Comparison of ENCODE assay signal across 10 cellular contexts in genomic region chr7:50352282-50352681, GRCh38. TPM values are rescaled to one million over a fixed set of nuclear protein-coding genes. Genes with fewer than 3 reads are reported as not detected.
DNase-seq lines count a peak whose midpoint lies in the region; ATAC-seq, FAIRE-seq and TF ChIP-seq lines count a peak whose summit lies in the region.
"Had no signal": no experiment of that assay in that cellular context is flagged by ENCODE, and none has a peak within 500 bp of the region (broad histone marks: within the 10 kb centered on the region; RNA-seq: fewer than 3 reads in every experiment).

No MANE protein-coding gene starts in this region.

- no peak overlapping the region for H2BK5ac ChIP-seq in mesenchymal stem cell (ENCODE audit: low read depth, low read length, poor library complexity, severe bottlenecking)

- H2BK15ac ChIP-seq in mesenchymal stem cell (ENCODE audit: low read depth, poor library complexity, severe bottlenecking) = no peak overlapping the region

- TF ChIP-seq EP300 in HepG2 (IDR thresholded peaks at IDR 0.05; ENCODE audit: low read depth in 2 of 2, low read length in 2 of 2) = no peak
- TF ChIP-seq EP300 in HepG2 (CRISPR knock-in tag; IDR thresholded peaks at IDR 0.05; ENCODE audit: borderline replicate concordance) = no peak

- no peaks in the 10 kb centered on the region for H4K20me1 ChIP-seq in HepG2 (ENCODE audit: insufficient read depth, low read length)

- H3K4me3 Mint-ChIP-seq in CD14-positive monocyte = no peak overlapping the region
- H3K4me3 Mint-ChIP-seq in activated CD8-positive, alpha-beta T cell treated with anti-CD3 and anti-CD28 coated beads, Interleukin-2, amount 10 ng/mL, durations not matched to agents 7 days and 5 days = peak overlapping the region; percentile 64

- WGBS in mesenchymal stem cell = 79% methylated on average over 1 of the region's 3 CpGs
- WGBS in HepG2 (ENCODE audit: low lambda C conversion rate) = 18% methylated on average over 3 of the region's 3 CpGs

- H3K36me3 ChIP-seq in mesenchymal stem cell (ENCODE audit: control insufficient read depth in 1 of 2, insufficient read depth in 2 of 2, low read depth in 1 of 2, low read length in 2 of 2) (no peaks in the 10 kb centered on the region), HepG2 (replicated peaks in 1 of 2; ENCODE audit: control insufficient read depth in 1 of 2, insufficient read depth in 2 of 2, low read length in 2 of 2) (no peaks in the 10 kb centered on the region)

- H3K9ac ChIP-seq in mesenchymal stem cell (ENCODE audit: low read length) (no peak overlapping the region), HepG2 (ENCODE audit: insufficient read depth, low read depth, low read length) (no peak overlapping the region)

- ATAC-seq in HG02981 (IDR thresholded peaks at IDR 0.05; ENCODE audit: unreplicated experiment) (peak; percentile 84), HepG2 (no peak), omental fat pad (ENCODE audit: low FRiP score) (no peak)
- peak; percentile 60 for ATAC-seq in activated CD8-positive, alpha-beta T cell treated with anti-CD3 and anti-CD28 coated beads, Interleukin-2, amount 10 ng/mL, durations not matched to agents 7 days and 5 days

- H3K4me3 ChIP-seq in mesenchymal stem cell (ENCODE audit: insufficient read depth in 1 of 2, low read depth in 1 of 2, low read length in 2 of 2) = no peak overlapping the region
- no peak overlapping the region for H3K4me3 ChIP-seq in HepG2 (replicated peaks in 1 of 3; ENCODE audit: insufficient read depth in 1 of 3, low read depth in 2 of 3, low read length in 3 of 3)

- peaks cover 53 to 77% of the 10 kb centered on the region in 2 donors for H3K36me3 Mint-ChIP-seq in CD14-positive monocyte
- peaks cover 88% of the 10 kb centered on the region for H3K36me3 Mint-ChIP-seq in activated CD8-positive, alpha-beta T cell treated with anti-CD3 and anti-CD28 coated beads, Interleukin-2, amount 10 ng/mL, durations not matched to agents 7 days and 5 days (ENCODE audit: low read depth)

- H3K4me1 ChIP-seq in mesenchymal stem cell (ENCODE audit: control insufficient read depth, insufficient read depth, low read depth, low read length) (no peaks in the 10 kb centered on the region), HepG2 (ENCODE audit: insufficient read depth, low read length) (no peaks in the 10 kb centered on the region)

- BruUV-seq in HepG2 (replicated peaks; lab: Mats Ljungman, UMichigan) = no TSS peak

- H3K27ac ChIP-seq in mesenchymal stem cell (ENCODE audit: low read length, poor library complexity, severe bottlenecking) (no peak overlapping the region), HepG2 (ENCODE audit: extremely low read length, insufficient read depth, low read length) (no peak overlapping the region)

- no peak overlapping the region for H4K8ac ChIP-seq in mesenchymal stem cell (ENCODE audit: low read length)

- TF ChIP-seq CTCF in CD14-positive monocyte (IDR thresholded peaks at IDR 0.05) (no peak), HepG2 (CRISPR knock-in tag; IDR thresholded peaks at IDR 0.05) (no peak), omental fat pad (IDR thresholded peaks at IDR 0.05) (no peak)

- FAIRE-seq in HepG2 (lab: Jason Lieb, UNC) = no peak

- no peaks in the 10 kb centered on the region for H3K27me3 Mint-ChIP-seq in CD14-positive monocyte (ENCODE audit: low read depth in 3 of 3)
- no peaks in the 10 kb centered on the region for H3K27me3 Mint-ChIP-seq in activated CD8-positive, alpha-beta T cell treated with anti-CD3 and anti-CD28 coated beads, Interleukin-2, amount 10 ng/mL, durations not matched to agents 7 days and 5 days (ENCODE audit: low read depth)

- H3K9me3 ChIP-seq in mesenchymal stem cell (ENCODE audit: control insufficient read depth, low read length) (no peaks in the 10 kb centered on the region), HepG2 (ENCODE audit: low read length) (no peaks in the 10 kb centered on the region)

- H3K27ac Mint-ChIP-seq in CD14-positive monocyte = peak overlapping the region; percentile 14 to 91 (median 84)
- H3K27ac Mint-ChIP-seq in activated CD8-positive, alpha-beta T cell treated with anti-CD3 and anti-CD28 coated beads, Interleukin-2, amount 10 ng/mL, durations not matched to agents 7 days and 5 days = peak overlapping the region; percentile 89

- CTCF ChIA-PET in activated CD8-positive, alpha-beta T cell treated with anti-CD3 and anti-CD28 coated beads, Interleukin-2, amount 10 ng/mL, durations not matched to agents 7 days and 5 days (lab: Charles Lee) = interaction anchor here (0.8 to 18.7 kb wide), 10 partner anchors 8 to 146 kb away, joined by 3 to 322 read pairs (median 4); no protein-coding TSS in a partner anchor
- CTCF ChIA-PET in HepG2 (lab: Yijun Ruan, JAX; ENCODE audit: low intra/inter-chr PET ratio, low total read pairs) = no interaction called here

- no peaks in the 10 kb centered on the region for H3K79me1 ChIP-seq in mesenchymal stem cell (replicated peaks; ENCODE audit: low read length, poor library complexity, severe bottlenecking)

- H2AK5ac ChIP-seq in mesenchymal stem cell (ENCODE audit: low read length, severe bottlenecking) = no peak overlapping the region

- no peak for TF ChIP-seq RAD21 in HepG2 (CRISPR knock-in tag; IDR thresholded peaks at IDR 0.05)

- H2AFZ ChIP-seq in mesenchymal stem cell (ENCODE audit: low read depth, low read length) (no peak overlapping the region), HepG2 (ENCODE audit: low read length) (no peak overlapping the region)

- no peak overlapping the region for H4K91ac ChIP-seq in mesenchymal stem cell (ENCODE audit: low read length)

- intact Hi-C loops in CD14-positive monocyte (cut with micrococcal nuclease) (no loop called here), HepG2 (cut with micrococcal nuclease; ENCODE audit: unreplicated experiment) (no loop called here)

- POLR2A ChIA-PET in activated CD8-positive, alpha-beta T cell treated with anti-CD3 and anti-CD28 coated beads, Interleukin-2, amount 10 ng/mL, durations not matched to agents 7 days and 5 days (lab: Charles Lee) = interaction anchor here (0.6 to 9.6 kb wide), 10 partner anchors 10 to 126 kb away, joined by 3 to 128 read pairs (median 12); partner anchors contain the start of gene IKZF1
- POLR2A ChIA-PET in HepG2 (lab: Yijun Ruan, JAX) = no interaction called here

- no peaks in the 10 kb centered on the region for H3K9me3 Mint-ChIP-seq in CD14-positive monocyte
- no peaks in the 10 kb centered on the region for H3K9me3 Mint-ChIP-seq in activated CD8-positive, alpha-beta T cell treated with anti-CD3 and anti-CD28 coated beads, Interleukin-2, amount 10 ng/mL, durations not matched to agents 7 days and 5 days (ENCODE audit: insufficient read depth)

- H3K27me3 ChIP-seq in mesenchymal stem cell (ENCODE audit: control insufficient read depth in 1 of 2, insufficient read depth in 1 of 2, low read length in 2 of 2) = peaks cover 11 to 40% of the 10 kb centered on the region in 2 experiments
- H3K27me3 ChIP-seq in HepG2 (ENCODE audit: control insufficient read depth in 1 of 2, insufficient read depth in 2 of 2, low read length in 2 of 2) = peaks cover 2 to 33% of the 10 kb centered on the region in 2 experiments

- no peak overlapping the region for H3K18ac ChIP-seq in mesenchymal stem cell (ENCODE audit: low read depth in 1 of 2, low read length in 2 of 2)

- H3K79me2 ChIP-seq in HepG2 (ENCODE audit: insufficient read depth, low read length) = no peaks in the 10 kb centered on the region

- no peak overlapping the region for H2BK12ac ChIP-seq in mesenchymal stem cell (ENCODE audit: low read length in 2 of 2)

- no peak overlapping the region for H3K4me2 ChIP-seq in mesenchymal stem cell (ENCODE audit: low read length, poor library complexity, severe bottlenecking)
- no peak overlapping the region for H3K4me2 ChIP-seq in HepG2 (ENCODE audit: low read depth, low read length)

- no peak overlapping the region for H2BK120ac ChIP-seq in mesenchymal stem cell (ENCODE audit: low read depth, low read length)

- DNase-seq in CD14-positive monocyte (ENCODE audit: low spot score) = no peak
- DNase-seq in activated CD8-positive, alpha-beta T cell treated with anti-CD3 and anti-CD28 coated beads, Interleukin-2, amount 10 ng/mL, durations not matched to agents 7 days and 5 days = no peak
- DNase-seq in mesenchymal stem cell = no peak
- no peak for DNase-seq in HepG2 (ENCODE audit: low spot score)
- no peak for DNase-seq in AG20443 (ENCODE audit: low spot score)
- no peak for DNase-seq in omental fat pad (ENCODE audit: low spot score)
- DNase-seq: dermis blood vessel endothelial cell, IMR-90 had no signal

- H3K23ac ChIP-seq in mesenchymal stem cell (ENCODE audit: low read length in 2 of 2) = no peak overlapping the region

- in situ Hi-C loops in HepG2 (cut with HindIII; ENCODE audit: extremely low pct_ligation_motif_present, low pct_unique_long_range_greater_than_20kb) = no loop called here

- TF ChIP-seq POLR2A in GM19099 (IDR thresholded peaks at IDR 0.05; ENCODE audit: extremely low read depth, insufficient read length, low read depth) = peak; percentile 33
- no peak for TF ChIP-seq POLR2A in HepG2 (IDR thresholded peaks at IDR 0.05; ENCODE audit: insufficient read depth in 1 of 2, low read depth in 2 of 2, low read length in 2 of 2)

- H3K4me1 Mint-ChIP-seq in CD14-positive monocyte = peaks cover 89% of the 10 kb centered on the region
- peaks cover 95% of the 10 kb centered on the region for H3K4me1 Mint-ChIP-seq in activated CD8-positive, alpha-beta T cell treated with anti-CD3 and anti-CD28 coated beads, Interleukin-2, amount 10 ng/mL, durations not matched to agents 7 days and 5 days (ENCODE audit: low read depth)

- H3K14ac ChIP-seq in mesenchymal stem cell (ENCODE audit: low read length in 2 of 2) = no peak overlapping the region

- H3K4ac ChIP-seq in mesenchymal stem cell (ENCODE audit: low read depth in 1 of 2, low read length in 2 of 2) = no peak overlapping the region

RNA-seq across cellular contexts. Expression of gene IKZF1, which starts 47.8 kb away (rescaled TPM):
- 10 to 100 TPM; 38.4 to 80.2 TPM for polyA plus RNA-seq in CD14-positive monocyte
- total RNA-seq in activated CD8-positive, alpha-beta T cell treated with anti-CD3 and anti-CD28 coated beads, Interleukin-2, amount 10 ng/mL, durations not matched to agents 7 days and 5 days = 100 to 1,000 TPM; 370 to 374 TPM
- 0.01 TPM for polyA plus RNA-seq in mesenchymal stem cell (2013, experiment 1 of 2)
- not detected for polyA plus RNA-seq in mesenchymal stem cell (2013, experiment 2 of 2)
- total RNA-seq in HepG2 (2016; rRNA removed; fragmentation: Illumina TruSeq; extraction: Trizol) = not detected in 2 replicates
- total RNA-seq in HepG2 (2016; cell fraction: cytosol; rRNA removed; fragmentation: Illumina TruSeq; extraction: Trizol; ENCODE audit: low read depth) = not detected in 2 replicates
- not detected in 2 replicates for total RNA-seq in HepG2 (2016; cell fraction: insoluble cytoplasmic fraction; rRNA removed; fragmentation: Illumina TruSeq; extraction: Trizol)
- total RNA-seq in HepG2 (2016; cell fraction: membrane; rRNA removed; fragmentation: Illumina TruSeq; extraction: Trizol) = not detected in 2 replicates
- total RNA-seq in HepG2 (2016; cell fraction: nucleus; rRNA removed; fragmentation: Illumina TruSeq; extraction: Trizol) = not detected in 2 replicates
- polyA plus RNA-seq in HepG2 (2011; rRNA removed) = not detected in 2 replicates
- polyA plus RNA-seq in HepG2 (2011; cell fraction: cytosol; rRNA removed) = 0.01 TPM in 1 of 2 replicates, not detected in the other
- not detected in 2 replicates for polyA plus RNA-seq in HepG2 (2011; cell fraction: nucleus; rRNA removed)
- not detected in 2 replicates for polyA plus RNA-seq in HepG2 (2012)
- not detected in 2 replicates for polyA plus RNA-seq in HepG2 (2016; cell fraction: cytosol; fragmentation: Illumina TruSeq; extraction: Trizol; ENCODE audit: low read depth)
- polyA plus RNA-seq in HepG2 (2016; cell fraction: insoluble cytoplasmic fraction; fragmentation: Illumina TruSeq; extraction: Trizol; ENCODE audit: low read depth) = not detected in 2 replicates
- not detected in 2 replicates for polyA plus RNA-seq in HepG2 (2016; cell fraction: membrane; fragmentation: Illumina TruSeq; extraction: Trizol; ENCODE audit: low read depth)
- polyA plus RNA-seq in HepG2 (2016; cell fraction: nucleus; fragmentation: Illumina TruSeq; extraction: Trizol; ENCODE audit: insufficient read depth, low read depth) = not detected in 2 replicates
- polyA minus RNA-seq in HepG2 (2011; rRNA and poly(A)+ RNA removed; ENCODE audit: low replicate concordance) = 0.06 and 0.23 TPM in 2 replicates
- not detected in 2 replicates for polyA minus RNA-seq in HepG2 (2011; cell fraction: cytosol; rRNA and poly(A)+ RNA removed)
- polyA minus RNA-seq in HepG2 (2011; cell fraction: nucleus; rRNA and poly(A)+ RNA removed) = not detected in 2 replicates
- total RNA-seq in omental fat pad = 10 to 100 TPM; 14.6 to 34.5 (median 21.7) TPM
- total RNA-seq: IMR-90 had no signal
- polyA plus RNA-seq: IMR-90 had no signal

Comparison
In these comparisons a context has a peak if more than half of its experiments do, and no peak if none do; other contexts are left out.
1. ATAC-seq: peak in HG02981 (single experiment) and activated CD8-positive, alpha-beta T cell treated with anti-CD3 and anti-CD28 coated beads, Interleukin-2, amount 10 ng/mL, durations not matched to agents 7 days and 5 days (single experiment); none in HepG2 (single experiment) and omental fat pad (single experiment).
2. RNA of gene IKZF1, which starts 47.8 kb away (total RNA-seq): 370 to 374 TPM in activated CD8-positive, alpha-beta T cell treated with anti-CD3 and anti-CD28 coated beads, Interleukin-2, amount 10 ng/mL, durations not matched to agents 7 days and 5 days and 14.6 to 34.5 TPM in omental fat pad; not detected in HepG2; every median in the first group is over 10 times any median in the second.